ENCODE assay signal across 31 cellular contexts in genomic region chr2:218809515-218809914, GRCh38. TPM values are rescaled to one million over a fixed set of nuclear protein-coding genes. Genes with fewer than 3 reads are reported as not detected.
"Had no signal": no experiment of that assay in that cellular context is flagged by ENCODE, and none has a peak within 500 bp of the region (broad histone marks: within the 10 kb centered on the region; RNA-seq: fewer than 3 reads in every experiment).

No MANE protein-coding gene starts in this region.

- H3K4me2 ChIP-seq: hepatocyte had no signal

- H3K4me3 Mint-ChIP-seq: naive thymus-derived CD4-positive, alpha-beta T cell; natural killer cell treated with Interleukin-12 subunit alpha and Interleukin-12 subunit beta and Interleukin-15 and Interleukin-18, amount 100 ng/mL, for 72 hours; stimulated activated effector memory CD8-positive, alpha-beta T cell treated with anti-CD3 and anti-CD28 coated beads, Interleukin-12 subunit alpha, Interleukin-12 subunit beta, amount 100 ng/mL, for 72 hours; stimulated activated naive CD8-positive, alpha-beta T cell treated with anti-CD3 and anti-CD28 coated beads, Interleukin-15, Interleukin-2, amounts not matched to agents 100 ng/mL and 50 ng/mL, for 24 hours had no signal

- H3K9ac ChIP-seq: parathyroid adenoma had no signal

- H3K4me3 ChIP-seq: heart left ventricle, hepatocyte, left ventricle myocardium inferior, lung, mucosa of descending colon, sigmoid colon, spleen, suprapubic skin, thoracic aorta, tibial artery, upper lobe of right lung had no signal

- ATAC-seq: heart left ventricle; mucosa of descending colon; naive thymus-derived CD4-positive, alpha-beta T cell; natural killer cell treated with Interleukin-12 subunit alpha and Interleukin-12 subunit beta and Interleukin-15 and Interleukin-18, amount 100 ng/mL, for 72 hours; right cardiac atrium; stimulated activated effector memory CD8-positive, alpha-beta T cell treated with anti-CD3 and anti-CD28 coated beads, Interleukin-12 subunit alpha, Interleukin-12 subunit beta, amount 100 ng/mL, for 72 hours; upper lobe of right lung had no signal

- H3K27ac ChIP-seq: heart left ventricle, hepatocyte, left ventricle myocardium inferior, parathyroid adenoma, sigmoid colon, spleen, suprapubic skin, thoracic aorta, tibial artery, upper lobe of right lung had no signal

- H3K27me3 ChIP-seq: heart left ventricle, hepatocyte, sigmoid colon, suprapubic skin, tibial artery, upper lobe of right lung had no signal

- DNase-seq: heart left ventricle; islet precursor cell; left ventricle myocardium inferior; midbrain; mucosa of descending colon; naive thymus-derived CD4-positive, alpha-beta T cell; nucleus accumbens; right cardiac atrium; sigmoid colon; small intestine; spleen; stimulated activated CD4-positive, alpha-beta T cell treated with anti-CD3 and anti-CD28 coated beads, Interleukin-4, amount 100 ng/mL, for 24 hours; stimulated activated naive CD4-positive, alpha-beta T cell; tibial artery; trophoblast cell; upper lobe of right lung had no signal

- H3K4me1 Mint-ChIP-seq: stimulated activated effector memory CD8-positive, alpha-beta T cell treated with anti-CD3 and anti-CD28 coated beads, Interleukin-12 subunit alpha, Interleukin-12 subunit beta, amount 100 ng/mL, for 72 hours had no signal

- H2AFZ ChIP-seq: hepatocyte, parathyroid adenoma had no signal

- H3K27ac Mint-ChIP-seq: naive thymus-derived CD4-positive, alpha-beta T cell; natural killer cell treated with Interleukin-12 subunit alpha and Interleukin-12 subunit beta and Interleukin-15 and Interleukin-18, amount 100 ng/mL, for 72 hours; stimulated activated effector memory CD8-positive, alpha-beta T cell treated with anti-CD3 and anti-CD28 coated beads, Interleukin-12 subunit alpha, Interleukin-12 subunit beta, amount 100 ng/mL, for 72 hours; stimulated activated naive CD8-positive, alpha-beta T cell treated with anti-CD3 and anti-CD28 coated beads, Interleukin-15, Interleukin-2, amounts not matched to agents 100 ng/mL and 50 ng/mL, for 24 hours had no signal

- H3K9me3 ChIP-seq: suprapubic skin, thoracic aorta, upper lobe of right lung had no signal

- H3K36me3 Mint-ChIP-seq: stimulated activated effector memory CD8-positive, alpha-beta T cell treated with anti-CD3 and anti-CD28 coated beads, Interleukin-12 subunit alpha, Interleukin-12 subunit beta, amount 100 ng/mL, for 72 hours had no signal

RNA-seq across cellular contexts. Expression of gene PRKAG3, which starts 22.1 kb away (rescaled TPM):
- total RNA-seq: heart left ventricle; hepatocyte; kidney epithelial cell; lung; mesenteric fat pad; mucosa of descending colon; naive thymus-derived CD4-positive, alpha-beta T cell; natural killer cell treated with Interleukin-12 subunit alpha and Interleukin-12 subunit beta and Interleukin-15 and Interleukin-18, amount 100 ng/mL, for 72 hours; pulmonary artery endothelial cell; renal cortical epithelial cell; sigmoid colon; spleen; subcutaneous adipose tissue; upper lobe of right lung had no signal
- polyA plus RNA-seq: naive thymus-derived CD4-positive, alpha-beta T cell; neural cell; sigmoid colon; small intestine; spleen had no signal

RNA-seq across cellular contexts. Expression of gene CYP27A1, which starts 27.6 kb away (rescaled TPM):
- polyA plus RNA-seq: neural cell had no signal

RNA-seq across cellular contexts. Expression of gene WNT6, which starts 50.1 kb away (rescaled TPM):
- total RNA-seq: natural killer cell treated with Interleukin-12 subunit alpha and Interleukin-12 subunit beta and Interleukin-15 and Interleukin-18, amount 100 ng/mL, for 72 hours; osteoblast; pulmonary artery endothelial cell; upper lobe of right lung had no signal
- polyA plus RNA-seq: neural cell had no signal
